In genomic region chr20:14644698-14645097, GRCh38 we compare ENCODE assay signal across 16 cellular contexts.
"Had no signal": no experiment of that assay in that cellular context is flagged by ENCODE, and none has a peak within 500 bp of the region (broad histone marks: within the 10 kb centered on the region; RNA-seq: fewer than 3 reads in every experiment).

No MANE protein-coding gene starts in this region.

- H3K27me3 Mint-ChIP-seq: activated CD8-positive, alpha-beta memory T cell treated with anti-CD3 and anti-CD28 coated beads, Interleukin-2, amount 10 ng/mL, durations not matched to agents 7 days and 5 days; activated naive CD8-positive, alpha-beta T cell had no signal

- H3K27ac Mint-ChIP-seq: activated CD8-positive, alpha-beta memory T cell treated with anti-CD3 and anti-CD28 coated beads, Interleukin-2, amount 10 ng/mL, durations not matched to agents 7 days and 5 days; activated naive CD8-positive, alpha-beta T cell; brain had no signal

- DNase-seq: activated CD4-positive, alpha-beta T cell treated with anti-CD3 and anti-CD28 coated beads, Interleukin-2, amount 50 U/mL, for 4 hours; activated CD4-positive, CD25-positive, alpha-beta regulatory T cell treated with anti-CD3 and anti-CD28 coated beads, Interleukin-2, amount 50 U/mL, for 72 hours; activated CD8-positive, alpha-beta memory T cell treated with anti-CD3 and anti-CD28 coated beads, Interleukin-2, amount 10 ng/mL, durations not matched to agents 7 days and 5 days; activated gamma-delta T cell; activated T-cell treated with anti-CD3 and anti-CD28 coated beads, Interleukin-2, amount 50 U/mL, for 48 hours; amygdala; effector memory CD4-positive, alpha-beta T cell; hippocampal formation; kidney glomerular epithelial cell; sigmoid colon; stimulated activated CD4-positive, alpha-beta T cell treated with anti-CD3 and anti-CD28 coated beads, Interleukin-2, amount 100 ng/mL, for 24 hours; stimulated activated naive CD4-positive, alpha-beta T cell treated with Interleukin-2 at 50 U/mL for 16 hours; trophoblast cell had no signal

- H3K36me3 Mint-ChIP-seq: activated CD8-positive, alpha-beta memory T cell treated with anti-CD3 and anti-CD28 coated beads, Interleukin-2, amount 10 ng/mL, durations not matched to agents 7 days and 5 days; activated naive CD8-positive, alpha-beta T cell had no signal

- H3K4me3 Mint-ChIP-seq: activated CD8-positive, alpha-beta memory T cell treated with anti-CD3 and anti-CD28 coated beads, Interleukin-2, amount 10 ng/mL, durations not matched to agents 7 days and 5 days; activated naive CD8-positive, alpha-beta T cell; brain; neural crest cell had no signal

- H3K4me1 Mint-ChIP-seq: activated CD8-positive, alpha-beta memory T cell treated with anti-CD3 and anti-CD28 coated beads, Interleukin-2, amount 10 ng/mL, durations not matched to agents 7 days and 5 days; neural crest cell had no signal
